8 cellular contexts compared by ENCODE assay signal in the genomic region with DNA sequence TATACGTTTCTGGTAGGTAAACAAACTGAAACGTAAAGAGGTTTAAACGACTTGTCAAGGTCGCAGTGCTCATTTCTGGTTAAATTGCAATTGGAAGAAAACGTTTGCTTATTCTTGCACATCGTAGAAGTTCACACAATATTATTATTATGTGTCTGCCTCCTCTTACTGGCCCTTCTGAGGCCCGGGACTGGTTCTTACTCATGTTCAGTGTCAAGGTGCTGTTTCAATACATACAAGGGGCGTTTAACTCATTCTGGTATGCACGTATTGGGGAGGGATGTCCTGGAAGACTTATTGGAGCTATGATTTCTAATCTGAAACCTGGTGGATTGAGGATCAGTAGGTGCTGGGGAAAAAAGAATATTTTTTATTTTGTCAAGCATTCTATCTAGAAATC. TPM values are rescaled to one million over a fixed set of nuclear protein-coding genes. Genes with fewer than 3 reads are reported as not detected.
DNase-seq lines count a peak whose midpoint lies in the region; ATAC-seq and TF ChIP-seq lines count a peak whose summit lies in the region.

No MANE protein-coding gene starts in this region.

- intact Hi-C loops in body of pancreas (cut with DNase I) = no loop called here
- intact Hi-C loops in lower lobe of right lung (cut with DNase I) = no loop called here

- WGBS in body of pancreas, 2 donors = 1 to 4% methylated on average over 9 of the region's 9 CpGs

- peaks cover 23% of the 10 kb centered on the region for H3K4me1 ChIP-seq in body of pancreas
- peaks cover 27% of the 10 kb centered on the region for H3K4me1 ChIP-seq in lower lobe of right lung

- H3K9me3 ChIP-seq in body of pancreas = no peaks in the 10 kb centered on the region
- no peaks in the 10 kb centered on the region for H3K9me3 ChIP-seq in lower lobe of right lung

- H3K27ac ChIP-seq in body of pancreas = peak overlapping the region in 3 of 4 donors; percentile 76 to 92 (median 91)
- H3K27ac ChIP-seq in lower lobe of right lung = peak overlapping the region; percentile 87

- no peak for TF ChIP-seq CTCF in body of pancreas (IDR thresholded peaks at IDR 0.05)
- no peak for TF ChIP-seq CTCF in lower lobe of right lung (IDR thresholded peaks at IDR 0.05)

- DNase-seq in DMS53 (lab: John Stamatoyannopoulos, UW) = peak; percentile 39
- DNase-seq in DMS53 treated with DMSO at 0.1 percent for 48 hours (lab: John Stamatoyannopoulos, UW; ENCODE audit: unreplicated experiment) = no peak
- DNase-seq in body of pancreas = no peak
- no peak for DNase-seq in lower lobe of right lung
- no peak for DNase-seq in NOMO-1 treated with dmso at 0.1 percent for 144 hours (lab: John Stamatoyannopoulos, UW; ENCODE audit: unreplicated experiment)

- H3K27me3 ChIP-seq in body of pancreas = no peaks in the 10 kb centered on the region
- H3K27me3 ChIP-seq in lower lobe of right lung (ENCODE audit: low read depth) = peaks cover 7% of the 10 kb centered on the region

- ATAC-seq in HG03520 (IDR thresholded peaks at IDR 0.05; ENCODE audit: unreplicated experiment) (peak; percentile 24), body of pancreas (no peak), lower lobe of right lung (no peak), GM19452 (IDR thresholded peaks at IDR 0.05; ENCODE audit: unreplicated experiment) (no peak), HG02840 (IDR thresholded peaks at IDR 0.05; ENCODE audit: low FRiP score, unreplicated experiment) (no peak)

- no peak for TF ChIP-seq POLR2A in body of pancreas (IDR thresholded peaks at IDR 0.05)

- H3K36me3 ChIP-seq in body of pancreas (replicated peaks in 1 of 2; ENCODE audit: insufficient read depth in 1 of 2, low read depth in 2 of 2) = peaks cover 0 to 7% of the 10 kb centered on the region in 2 donors
- H3K36me3 ChIP-seq in lower lobe of right lung = peaks cover 33% of the 10 kb centered on the region

- H3K4me3 ChIP-seq in body of pancreas (peak overlapping the region; percentile 60 to 89), lower lobe of right lung (peak overlapping the region; percentile 80)

RNA-seq across cellular contexts. Expression of gene RPF1, which starts 0.9 kb away (rescaled TPM):
- total RNA-seq in body of pancreas (10 to 100 TPM; 17.9 to 26.7 TPM), lower lobe of right lung (31.1 TPM)

RNA-seq across cellular contexts. Expression of gene SPATA1, which starts 26.2 kb away (rescaled TPM):
- total RNA-seq in body of pancreas (under 1 TPM in 1 of 2 donors, not detected in 1; under 0.01 TPM), lower lobe of right lung (2.5 TPM)

RNA-seq across cellular contexts. Expression of gene GNG5, which starts 26.4 kb away (rescaled TPM):
- total RNA-seq in body of pancreas = 10 to 100 TPM; 12.7 to 28.0 TPM
- 119 TPM for total RNA-seq in lower lobe of right lung
